In genomic region chr18:47679864-47680263, GRCh38 we compare ENCODE assay signal across 25 cellular contexts.
DNase-seq lines count a peak whose midpoint lies in the region; ATAC-seq, FAIRE-seq and TF ChIP-seq lines count a peak whose summit lies in the region.
"Had no signal": no experiment of that assay in that cellular context is flagged by ENCODE, and none has a peak within 500 bp of the region (broad histone marks: within the 10 kb centered on the region; RNA-seq: fewer than 3 reads in every experiment).

No MANE protein-coding gene starts in this region.

- H3K4me3 ChIP-seq in GM12864 (ENCODE audit: low read depth, low read length), result no peak overlapping the region
- no peak overlapping the region for H3K4me3 ChIP-seq in WERI-Rb-1 (ENCODE audit: low read depth, low read length)
- H3K4me3 ChIP-seq: left ventricle myocardium inferior, PC-9, SJCRH30, testis had no signal

- no peaks in the 10 kb centered on the region for H3K36me3 ChIP-seq in WERI-Rb-1
- H3K36me3 ChIP-seq: left ventricle myocardium inferior, SJCRH30 had no signal

- H3K27ac ChIP-seq in WERI-Rb-1, result peak overlapping the region; percentile 75
- H3K27ac ChIP-seq: foreskin keratinocyte, left ventricle myocardium inferior, PC-9, SJCRH30, testis, VCaP had no signal

- TF ChIP-seq CTCF in GM12864 (IDR thresholded peaks at IDR 0.05; ENCODE audit: low read depth, low read length, missing control alignments) (no peak), WERI-Rb-1 (IDR thresholded peaks at IDR 0.05; ENCODE audit: low read depth, low read length) (no peak)

- no peaks in the 10 kb centered on the region for H3K9me3 ChIP-seq in WERI-Rb-1 (ENCODE audit: severe bottlenecking)
- H3K9me3 ChIP-seq: left ventricle myocardium inferior, SJCRH30, testis had no signal

- DNase-seq in GM12864 (ENCODE audit: low read depth) (peak; percentile 19), WERI-Rb-1 (no peak), HCEC 1CT (no peak), anterior cingulate cortex (lab: John Stamatoyannopoulos, UW) (no peak), H54 (ENCODE audit: insufficient read length, low spot score) (no peak), kidney tubule cell (ENCODE audit: low spot score) (no peak)
- DNase-seq: activated CD4-positive, alpha-beta T cell treated with anti-CD3 and anti-CD28 coated beads, Interleukin-2, amount 50 U/mL, for 4 hours; activated CD8-positive, alpha-beta memory T cell treated with anti-CD3 and anti-CD28 coated beads, Interleukin-2, amount 50 U/mL, for 48 hours; effector CD8-positive, alpha-beta T cell; foreskin keratinocyte; left ventricle myocardium inferior; NCI-H1105; NCI-H2029 treated with DMSO at 0.1 percent for 48 hours; NCI-H345; NCI-H774; nephron progenitor cell; PC-9; posterior cingulate gyrus; SJCRH30; T-helper 2 cell; testis had no signal

- no peak for FAIRE-seq in H54 (lab: Jason Lieb, UNC)

- ATAC-seq in GM21381 (IDR thresholded peaks at IDR 0.05; ENCODE audit: unreplicated experiment) (peak; percentile 77), HG02973 (IDR thresholded peaks at IDR 0.05; ENCODE audit: unreplicated experiment) (peak; percentile 59)
- ATAC-seq: foreskin keratinocyte, HCT116 had no signal

- no peaks in the 10 kb centered on the region for H3K27me3 ChIP-seq in WERI-Rb-1 (ENCODE audit: insufficient read depth, low read depth, severe bottlenecking)
- H3K27me3 ChIP-seq: foreskin keratinocyte, SJCRH30, testis had no signal

- TF ChIP-seq POLR2A in H54 (IDR thresholded peaks at IDR 0.05; ENCODE audit: low read depth, low read length), result no peak
